Comparison of ENCODE assay signal across 33 cellular contexts in the genomic region with DNA sequence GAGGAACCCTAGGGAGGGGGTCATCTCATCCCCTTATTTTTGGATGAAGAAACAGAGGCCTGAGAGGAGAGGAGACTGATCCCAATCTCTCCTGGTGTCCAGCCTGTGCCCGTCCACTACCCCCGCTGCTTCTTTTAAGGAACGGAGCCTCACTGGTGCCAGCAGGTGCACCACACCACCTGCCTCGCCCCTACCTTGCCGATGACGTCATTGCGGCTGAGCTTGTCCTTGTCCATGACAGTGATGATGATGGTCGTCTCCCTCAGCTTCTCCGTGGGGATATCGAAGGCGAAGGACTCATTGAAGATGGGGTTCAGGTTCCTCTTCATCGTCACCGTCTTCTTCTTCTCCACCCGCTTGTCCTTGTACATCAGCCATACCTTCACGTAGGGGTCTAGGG. TPM values are rescaled to one million over a fixed set of nuclear protein-coding genes. Genes with fewer than 3 reads are reported as not detected.
"Had no signal": no experiment of that assay in that cellular context is flagged by ENCODE, and none has a peak within 500 bp of the region (broad histone marks: within the 10 kb centered on the region; RNA-seq: fewer than 3 reads in every experiment).

No MANE protein-coding gene starts in this region.

- DNase-seq: naive thymus-derived CD8-positive, alpha-beta T cell; nephron progenitor cell; occipital lobe; ovary; posterior cingulate gyrus; psoas muscle; spleen; stimulated activated CD4-positive, alpha-beta T cell treated with anti-CD3 and anti-CD28 coated beads, Interleukin-12 subunit alpha, Interleukin-12 subunit beta, amount 100 ng/mL, for 4 hours; stimulated activated CD4-positive, alpha-beta T cell treated with anti-CD3 and anti-CD28 coated beads, Interleukin-1b, Interleukin-23, amount 100 ng/mL, for 48 hours; stimulated activated CD4-positive, alpha-beta T cell treated with anti-CD3 and anti-CD28 coated beads, Interleukin-4, amount 100 ng/mL, for 1 hour; stimulated activated CD4-positive, alpha-beta T cell treated with anti-CD3 and anti-CD28 coated beads, Interleukin-4, amount 100 ng/mL, for 4 hours; stimulated activated CD8-positive, alpha-beta memory T cell treated with anti-CD3 and anti-CD28 coated beads, Interleukin-4, amount 100 ng/mL, for 48 hours; stimulated activated naive CD4-positive, alpha-beta T cell; stimulated activated naive CD8-positive, alpha-beta T cell treated with anti-CD3 and anti-CD28 coated beads, Interleukin-15, amount 100 ng/mL, for 72 hours; stimulated activated naive CD8-positive, alpha-beta T cell treated with anti-CD3 and anti-CD28 coated beads, Interleukin-15, Interleukin-2, amounts not matched to agents 100 U/mL and 50 U/mL, for 24 hours; substantia nigra; testis; tibial artery; transverse colon; upper lobe of right lung; uterus had no signal

- H3K27ac Mint-ChIP-seq: naive thymus-derived CD8-positive, alpha-beta T cell; natural killer cell treated with Interleukin-12 subunit alpha and Interleukin-12 subunit beta and Interleukin-15 and Interleukin-18, amount 100 ng/mL, for 72 hours; nephron progenitor cell; progenitor cell of endocrine pancreas; stimulated activated memory B cell treated with anti-CD40 and anti-IgM and Interleukin-4, amounts not matched to agents 10 μg/mL and 1 μg/mL and 100 μg/mL, for 72 hours; type B pancreatic cell had no signal

- H3K27me3 Mint-ChIP-seq: type B pancreatic cell had no signal

- H3K36me3 Mint-ChIP-seq: naive thymus-derived CD8-positive, alpha-beta T cell; natural killer cell treated with Interleukin-12 subunit alpha and Interleukin-12 subunit beta and Interleukin-15 and Interleukin-18, amount 100 ng/mL, for 72 hours; stimulated activated memory B cell treated with anti-CD40 and anti-IgM and Interleukin-4, amounts not matched to agents 10 μg/mL and 1 μg/mL and 100 μg/mL, for 72 hours; type B pancreatic cell had no signal

- H3K4me3 ChIP-seq: ovary, psoas muscle, skin epidermis, smooth muscle cell, spleen, suprapubic skin, testis, tibial artery, transverse colon, upper lobe of right lung, uterus had no signal

- H3K9me3 ChIP-seq: ovary, psoas muscle, spleen, suprapubic skin, testis, tibial artery, transverse colon, upper lobe of right lung, uterus had no signal

- H3K4me1 Mint-ChIP-seq: stimulated activated memory B cell treated with anti-CD40 and anti-IgM and Interleukin-4, amounts not matched to agents 10 μg/mL and 1 μg/mL and 100 μg/mL, for 72 hours; stimulated activated naive CD8-positive, alpha-beta T cell treated with anti-CD3 and anti-CD28 coated beads, Interleukin-15, amount 100 ng/mL, for 72 hours had no signal

- H3K4me3 Mint-ChIP-seq: naive thymus-derived CD8-positive, alpha-beta T cell; natural killer cell treated with Interleukin-12 subunit alpha and Interleukin-12 subunit beta and Interleukin-15 and Interleukin-18, amount 100 ng/mL, for 72 hours; nephron progenitor cell; neural crest cell; stimulated activated memory B cell treated with anti-CD40 and anti-IgM and Interleukin-4, amounts not matched to agents 10 μg/mL and 1 μg/mL and 100 μg/mL, for 72 hours; stimulated activated naive CD8-positive, alpha-beta T cell treated with anti-CD3 and anti-CD28 coated beads, Interleukin-15, amount 100 ng/mL, for 72 hours; type B pancreatic cell had no signal

- H3K27me3 ChIP-seq: ovary, testis, transverse colon, upper lobe of right lung, uterus had no signal

- ATAC-seq: naive thymus-derived CD8-positive, alpha-beta T cell; natural killer cell treated with Interleukin-12 subunit alpha and Interleukin-12 subunit beta and Interleukin-15 and Interleukin-18, amount 100 ng/mL, for 72 hours; psoas muscle; right cardiac atrium; sciatic nerve; stimulated activated memory B cell treated with anti-CD40 and anti-IgM and Interleukin-4, amounts not matched to agents 10 μg/mL and 1 μg/mL and 100 μg/mL, for 72 hours; stimulated activated naive CD8-positive, alpha-beta T cell treated with anti-CD3 and anti-CD28 coated beads, Interleukin-15, amount 100 ng/mL, for 72 hours; stimulated activated naive CD8-positive, alpha-beta T cell treated with anti-CD3 and anti-CD28 coated beads, Interleukin-15, Interleukin-2, amounts not matched to agents 100 U/mL and 50 U/mL, for 24 hours; upper lobe of right lung had no signal

- H3K4me1 ChIP-seq: parathyroid adenoma, psoas muscle, suprapubic skin, testis, tibial artery, transverse colon, upper lobe of right lung, uterus had no signal

- H3K27ac ChIP-seq: ovary, parathyroid adenoma, psoas muscle, skin epidermis, spleen, suprapubic skin, testis, tibial artery, transverse colon, upper lobe of right lung, uterus had no signal

- H3K9ac ChIP-seq: parathyroid adenoma had no signal

- H3K4me2 ChIP-seq: smooth muscle cell had no signal

- H3K79me2 ChIP-seq: parathyroid adenoma had no signal

- H3K36me3 ChIP-seq: ovary, spleen, suprapubic skin, transverse colon, upper lobe of right lung, uterus had no signal

- H3K9me3 Mint-ChIP-seq: naive thymus-derived CD8-positive, alpha-beta T cell; natural killer cell treated with Interleukin-12 subunit alpha and Interleukin-12 subunit beta and Interleukin-15 and Interleukin-18, amount 100 ng/mL, for 72 hours; nephron progenitor cell; neural crest cell; stimulated activated memory B cell treated with anti-CD40 and anti-IgM and Interleukin-4, amounts not matched to agents 10 μg/mL and 1 μg/mL and 100 μg/mL, for 72 hours; stimulated activated naive CD8-positive, alpha-beta T cell treated with anti-CD3 and anti-CD28 coated beads, Interleukin-15, amount 100 ng/mL, for 72 hours; type B pancreatic cell had no signal

- H2AFZ ChIP-seq: parathyroid adenoma had no signal

RNA-seq across cellular contexts. Expression of gene LRRC10B, which starts 14.3 kb away (rescaled TPM):
- total RNA-seq: naive thymus-derived CD8-positive, alpha-beta T cell; natural killer cell treated with Interleukin-12 subunit alpha and Interleukin-12 subunit beta and Interleukin-15 and Interleukin-18, amount 100 ng/mL, for 72 hours; urinary bladder had no signal
- polyA plus RNA-seq: naive thymus-derived CD8-positive, alpha-beta T cell had no signal

RNA-seq across cellular contexts. Expression of gene SYT7, which starts 58.0 kb away (rescaled TPM):
- total RNA-seq: naive thymus-derived CD8-positive, alpha-beta T cell; natural killer cell treated with Interleukin-12 subunit alpha and Interleukin-12 subunit beta and Interleukin-15 and Interleukin-18, amount 100 ng/mL, for 72 hours had no signal
